In genomic region chr2:1377473-1377872, GRCh38 we compare ENCODE assay signal across 1 cellular context.
TF ChIP-seq lines count a peak whose summit lies in the region.

No MANE protein-coding gene starts in this region.

TF ChIP-seq in GM23338, 12 proteins besides CTCF, POLR2A, EP300 and RAD21 (continued from another document):
- TF ChIP-seq, protein P1, sequence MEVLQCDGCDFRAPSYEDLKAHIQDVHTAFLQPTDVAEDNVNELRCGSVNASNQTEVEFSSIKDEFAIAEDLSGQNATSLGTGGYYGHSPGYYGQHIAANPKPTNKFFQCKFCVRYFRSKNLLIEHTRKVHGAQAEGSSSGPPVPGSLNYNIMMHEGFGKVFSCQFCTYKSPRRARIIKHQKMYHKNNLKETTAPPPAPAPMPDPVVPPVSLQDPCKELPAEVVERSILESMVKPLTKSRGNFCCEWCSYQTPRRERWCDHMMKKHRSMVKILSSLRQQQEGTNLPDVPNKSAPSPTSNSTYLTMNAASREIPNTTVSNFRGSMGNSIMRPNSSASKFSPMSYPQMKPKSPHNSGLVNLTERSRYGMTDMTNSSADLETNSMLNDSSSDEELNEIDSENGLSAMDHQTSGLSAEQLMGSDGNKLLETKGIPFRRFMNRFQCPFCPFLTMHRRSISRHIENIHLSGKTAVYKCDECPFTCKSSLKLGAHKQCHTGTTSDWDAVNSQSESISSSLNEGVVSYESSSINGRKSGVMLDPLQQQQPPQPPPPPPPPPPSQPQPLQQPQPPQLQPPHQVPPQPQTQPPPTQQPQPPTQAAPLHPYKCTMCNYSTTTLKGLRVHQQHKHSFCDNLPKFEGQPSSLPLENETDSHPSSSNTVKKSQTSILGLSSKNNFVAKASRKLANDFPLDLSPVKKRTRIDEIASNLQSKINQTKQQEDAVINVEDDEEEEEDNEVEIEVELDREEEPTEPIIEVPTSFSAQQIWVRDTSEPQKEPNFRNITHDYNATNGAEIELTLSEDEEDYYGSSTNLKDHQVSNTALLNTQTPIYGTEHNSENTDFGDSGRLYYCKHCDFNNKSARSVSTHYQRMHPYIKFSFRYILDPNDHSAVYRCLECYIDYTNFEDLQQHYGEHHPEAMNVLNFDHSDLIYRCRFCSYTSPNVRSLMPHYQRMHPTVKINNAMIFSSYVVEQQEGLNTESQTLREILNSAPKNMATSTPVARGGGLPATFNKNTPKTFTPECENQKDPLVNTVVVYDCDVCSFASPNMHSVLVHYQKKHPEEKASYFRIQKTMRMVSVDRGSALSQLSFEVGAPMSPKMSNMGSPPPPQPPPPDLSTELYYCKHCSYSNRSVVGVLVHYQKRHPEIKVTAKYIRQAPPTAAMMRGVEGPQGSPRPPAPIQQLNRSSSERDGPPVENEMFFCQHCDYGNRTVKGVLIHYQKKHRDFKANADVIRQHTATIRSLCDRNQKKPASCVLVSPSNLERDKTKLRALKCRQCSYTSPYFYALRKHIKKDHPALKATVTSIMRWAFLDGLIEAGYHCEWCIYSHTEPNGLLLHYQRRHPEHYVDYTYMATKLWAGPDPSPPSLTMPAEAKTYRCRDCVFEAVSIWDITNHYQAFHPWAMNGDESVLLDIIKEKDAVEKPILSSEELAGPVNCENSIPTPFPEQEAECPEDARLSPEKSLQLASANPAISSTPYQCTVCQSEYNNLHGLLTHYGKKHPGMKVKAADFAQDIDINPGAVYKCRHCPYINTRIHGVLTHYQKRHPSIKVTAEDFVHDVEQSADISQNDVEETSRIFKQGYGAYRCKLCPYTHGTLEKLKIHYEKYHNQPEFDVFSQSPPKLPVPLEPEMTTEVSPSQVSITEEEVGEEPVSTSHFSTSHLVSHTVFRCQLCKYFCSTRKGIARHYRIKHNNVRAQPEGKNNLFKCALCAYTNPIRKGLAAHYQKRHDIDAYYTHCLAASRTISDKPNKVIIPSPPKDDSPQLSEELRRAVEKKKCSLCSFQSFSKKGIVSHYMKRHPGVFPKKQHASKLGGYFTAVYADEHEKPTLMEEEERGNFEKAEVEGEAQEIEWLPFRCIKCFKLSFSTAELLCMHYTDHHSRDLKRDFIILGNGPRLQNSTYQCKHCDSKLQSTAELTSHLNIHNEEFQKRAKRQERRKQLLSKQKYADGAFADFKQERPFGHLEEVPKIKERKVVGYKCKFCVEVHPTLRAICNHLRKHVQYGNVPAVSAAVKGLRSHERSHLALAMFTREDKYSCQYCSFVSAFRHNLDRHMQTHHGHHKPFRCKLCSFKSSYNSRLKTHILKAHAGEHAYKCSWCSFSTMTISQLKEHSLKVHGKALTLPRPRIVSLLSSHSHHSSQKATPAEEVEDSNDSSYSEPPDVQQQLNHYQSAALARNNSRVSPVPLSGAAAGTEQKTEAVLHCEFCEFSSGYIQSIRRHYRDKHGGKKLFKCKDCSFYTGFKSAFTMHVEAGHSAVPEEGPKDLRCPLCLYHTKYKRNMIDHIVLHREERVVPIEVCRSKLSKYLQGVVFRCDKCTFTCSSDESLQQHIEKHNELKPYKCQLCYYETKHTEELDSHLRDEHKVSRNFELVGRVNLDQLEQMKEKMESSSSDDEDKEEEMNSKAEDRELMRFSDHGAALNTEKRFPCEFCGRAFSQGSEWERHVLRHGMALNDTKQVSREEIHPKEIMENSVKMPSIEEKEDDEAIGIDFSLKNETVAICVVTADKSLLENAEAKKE (CRISPR knock-in tag; IDR thresholded peaks at IDR 0.05) = no peak
- no peak for TF ChIP-seq ZNF331 (CRISPR knock-in tag; IDR thresholded peaks at IDR 0.05; ENCODE audit: low read depth)
- no peak for TF ChIP-seq CREB1 (CRISPR knock-in tag; IDR thresholded peaks at IDR 0.05; ENCODE audit: low read depth)
- TF ChIP-seq NANOG (IDR thresholded peaks at IDR 0.05; ENCODE audit: borderline replicate concordance) = no peak
- no peak for TF ChIP-seq POLR2AphosphoS5 (IDR thresholded peaks at IDR 0.05; ENCODE audit: low read depth)
